Comparison of ENCODE assay signal across 13 cellular contexts in the genomic region with DNA sequence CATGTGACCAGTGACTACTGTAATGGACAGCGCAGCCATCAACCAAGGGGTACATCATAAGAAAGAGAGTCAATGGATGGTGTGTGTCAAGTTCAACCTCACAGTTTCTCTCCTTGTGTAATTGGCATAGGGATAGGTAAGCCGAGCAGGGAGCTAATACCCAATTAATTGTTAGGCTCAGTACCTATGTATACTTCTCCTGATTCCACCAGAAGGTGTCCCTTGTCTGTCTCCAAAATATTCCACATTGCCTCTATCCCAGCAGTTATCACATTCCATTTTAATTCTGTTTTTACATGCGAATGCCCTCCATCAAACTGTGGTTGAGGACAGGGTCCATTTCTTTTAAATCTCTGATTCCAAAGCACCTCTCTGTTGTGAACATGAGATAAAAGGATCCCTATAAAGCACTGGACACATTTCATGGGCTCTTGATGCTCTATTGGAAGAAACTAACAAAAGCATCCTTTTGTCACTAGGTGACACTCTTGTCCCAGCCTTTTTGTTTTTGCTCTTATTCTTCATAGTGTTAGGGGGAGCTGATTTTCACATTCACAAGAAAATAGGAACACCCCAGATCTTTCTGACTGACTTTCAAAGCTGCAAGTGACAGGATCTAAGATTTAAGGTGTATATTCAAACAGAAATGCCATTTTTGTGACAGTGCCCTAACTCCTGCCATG. TPM values are rescaled to one million over a fixed set of nuclear protein-coding genes. Genes with fewer than 3 reads are reported as not detected.
DNase-seq lines count a peak whose midpoint lies in the region; ATAC-seq, FAIRE-seq and TF ChIP-seq lines count a peak whose summit lies in the region.
"Had no signal": no experiment of that assay in that cellular context is flagged by ENCODE, and none has a peak within 500 bp of the region (broad histone marks: within the 10 kb centered on the region; RNA-seq: fewer than 3 reads in every experiment).

No MANE protein-coding gene starts in this region.

- CTCF ChIA-PET in Panc1 (lab: Charles Lee) = interaction anchor here (0.6 kb wide), 1 partner anchor 64 kb away, joined by 3 read pairs; no protein-coding TSS in a partner anchor

- TF ChIP-seq CTCF in AG09309 (IDR thresholded peaks at IDR 0.05; ENCODE audit: control insufficient read depth, insufficient read depth, low read depth, low read length, missing control alignments) = peak; percentile 33
- peak; percentile 52 for TF ChIP-seq CTCF in Panc1 (IDR thresholded peaks at IDR 0.05)
- peak; percentile 55 for TF ChIP-seq CTCF in foreskin keratinocyte (conservative IDR thresholded peaks at IDR 0.05)
- no peak for TF ChIP-seq CTCF in left lung (IDR thresholded peaks at IDR 0.05)

- no peak overlapping the region for H3K4me3 ChIP-seq in AG09309 (ENCODE audit: control insufficient read depth, low read depth, low read length)
- no peak overlapping the region for H3K4me3 ChIP-seq in Panc1 (ENCODE audit: low read depth in 2 of 2, low read length in 2 of 2)
- H3K4me3 ChIP-seq in left lung = no peak overlapping the region

- DNase-seq in AG09309 (ENCODE audit: low read depth) (no peak), HCEC 1CT (peak; percentile 42), Panc1 (ENCODE audit: low read depth, low spot score) (peak; percentile 13), foreskin keratinocyte (no peak), left lung (no peak), immature natural killer cell (no peak), GM19239 (ENCODE audit: insufficient read length, low spot score) (no peak), NCI-H1105 treated with DMSO at 0.1 percent for 48 hours (lab: John Stamatoyannopoulos, UW) (no peak)
- DNase-seq: activated CD4-positive, alpha-beta T cell treated with anti-CD3 and anti-CD28 coated beads for 1 hour; central memory CD4-positive, alpha-beta T cell; IMR-90; left cardiac atrium had no signal

- intact Hi-C loops in Panc1 (cut with micrococcal nuclease; ENCODE audit: unreplicated experiment) (loop anchor here (1.0 kb wide), 1 partner anchor 380 kb away; no protein-coding TSS in a partner anchor), left lung (cut with DNase I) (no loop called here)

- FAIRE-seq in GM19239 (lab: Jason Lieb, UNC) = no peak
- FAIRE-seq: G401.6 had no signal

- H3K27ac ChIP-seq in Panc1 (ENCODE audit: low read length) (no peak overlapping the region), foreskin keratinocyte (no peak overlapping the region), left lung (no peak overlapping the region)

- H3K4me1 Mint-ChIP-seq in immature natural killer cell = no peaks in the 10 kb centered on the region

- H3K27me3 ChIP-seq in Panc1 (ENCODE audit: control insufficient read depth, insufficient read depth, low read length) (no peaks in the 10 kb centered on the region), foreskin keratinocyte (no peaks in the 10 kb centered on the region), left lung (no peaks in the 10 kb centered on the region)

- no peaks in the 10 kb centered on the region for H3K9me3 ChIP-seq in Panc1 (ENCODE audit: control insufficient read depth, insufficient read depth, low read depth, low read length)
- no peaks in the 10 kb centered on the region for H3K9me3 ChIP-seq in left lung

- H3K27ac Mint-ChIP-seq in immature natural killer cell = no peak overlapping the region

- H3K4me1 ChIP-seq in Panc1 (ENCODE audit: control insufficient read depth, insufficient read depth, low read length) = no peaks in the 10 kb centered on the region
- no peaks in the 10 kb centered on the region for H3K4me1 ChIP-seq in foreskin keratinocyte
- no peaks in the 10 kb centered on the region for H3K4me1 ChIP-seq in left lung

- peak; percentile 72; the same call in 1 of the 2 replicates for ATAC-seq in Panc1
- ATAC-seq in foreskin keratinocyte = no peak
- no peak for ATAC-seq in left lung
- ATAC-seq: left cardiac atrium had no signal

- peaks cover 0 to 1% (median 0%) of the 10 kb centered on the region in 3 donors for H3K27me3 Mint-ChIP-seq in immature natural killer cell (ENCODE audit: low read depth in 3 of 3)

- no peak overlapping the region for H3K4me3 Mint-ChIP-seq in immature natural killer cell

- in situ Hi-C loops in Panc1 (cut with HindIII; ENCODE audit: low pct_unique_long_range_greater_than_20kb, low sequenced_read_pairs) = no loop called here

- POLR2A ChIA-PET in Panc1 (lab: Charles Lee) = no interaction called here

- no peaks in the 10 kb centered on the region for H3K36me3 ChIP-seq in Panc1 (ENCODE audit: control insufficient read depth, insufficient read depth, low read length)
- H3K36me3 ChIP-seq in left lung = peaks cover 0 to 50% of the 10 kb centered on the region in 2 donors

- H3K36me3 Mint-ChIP-seq in immature natural killer cell = peaks cover 7 to 36% (median 8%) of the 10 kb centered on the region in 3 donors

- H3K9me3 Mint-ChIP-seq in immature natural killer cell = no peaks in the 10 kb centered on the region

- BruUV-seq in Panc1 (replicated peaks; lab: Mats Ljungman, UMichigan) = no TSS peak

RNA-seq across cellular contexts. Expression of a gene that starts 38.9 kb away (rescaled TPM):
- 60.0 TPM for total RNA-seq in Panc1 (2021; ENCODE audit: unreplicated experiment)
- polyA plus RNA-seq in Panc1 (2012; ENCODE audit: insufficient read length) = 75.0 TPM
- 43.2 and 45.5 TPM in 2 replicates for total RNA-seq in foreskin keratinocyte
- 25.6 and 29.7 TPM in 2 replicates for polyA plus RNA-seq in foreskin keratinocyte
- total RNA-seq in left lung = 100 to 1,000 TPM in 1 of 2 donors, 10 to 100 TPM in 1; 77.6 to 111 TPM
- polyA plus RNA-seq in immature natural killer cell = 10 to 100 TPM; 43.0 to 86.0 (median 59.6) TPM

RNA-seq across cellular contexts. Expression of a gene that starts 42.5 kb away (rescaled TPM):
- 4.2 TPM for total RNA-seq in Panc1 (2021; ENCODE audit: unreplicated experiment)
- polyA plus RNA-seq in Panc1 (2012; ENCODE audit: insufficient read length) = 2.8 TPM
- 6.8 and 7.2 TPM in 2 replicates for total RNA-seq in foreskin keratinocyte
- 1.6 and 1.8 TPM in 2 replicates for polyA plus RNA-seq in foreskin keratinocyte
- total RNA-seq in left lung = 10 to 100 TPM; 12.3 to 13.7 TPM
- 1 to 10 TPM; 3.2 to 8.4 (median 4.3) TPM for polyA plus RNA-seq in immature natural killer cell

RNA-seq across cellular contexts. Expression of a gene that starts 44.5 kb away (rescaled TPM):
- total RNA-seq in Panc1 (2021; ENCODE audit: unreplicated experiment) (not detected), foreskin keratinocyte (not detected in 2 replicates), left lung (under 1 TPM in 1 of 2 donors, not detected in 1; 0.18 TPM)
- polyA plus RNA-seq in Panc1 (2012; ENCODE audit: insufficient read length) = not detected
- polyA plus RNA-seq in foreskin keratinocyte (not detected in 2 replicates), immature natural killer cell (not detected)
- total RNA-seq: IMR-90 had no signal
- polyA plus RNA-seq: IMR-90 had no signal

Comparison
In these comparisons a context has a peak if more than half of its experiments do, and no peak if none do; other contexts are left out.
1. DNase-seq: peak in HCEC 1CT (single experiment) and Panc1 (single experiment); none in AG09309 (single experiment), foreskin keratinocyte (0 of 2), left lung (0 of 2), immature natural killer cell (0 of 3), GM19239 (single experiment) and NCI-H1105 treated with DMSO at 0.1 percent for 48 hours (single experiment).
2. CTCF ChIP-seq: peak in AG09309 (single experiment), Panc1 (single experiment) and foreskin keratinocyte (single experiment); none in left lung (0 of 2).